ENCODE assay signal across 11 cellular contexts in genomic region chr18:55420977-55421611, GRCh38.
DNase-seq lines count a peak whose midpoint lies in the region; ATAC-seq, FAIRE-seq and TF ChIP-seq lines count a peak whose summit lies in the region.
"Had no signal": no experiment of that assay in that cellular context is flagged by ENCODE, and none has a peak within 500 bp of the region (broad histone marks: within the 10 kb centered on the region; RNA-seq: fewer than 3 reads in every experiment).

No MANE protein-coding gene starts in this region.

- no peak for FAIRE-seq in pancreas (lab: Jason Lieb, UNC)

- H3K27me3 ChIP-seq in right cardiac atrium (ENCODE audit: control insufficient read depth, insufficient read depth) (no peaks in the 10 kb centered on the region), vagina (no peaks in the 10 kb centered on the region), pancreas (no peaks in the 10 kb centered on the region)

- H3K36me3 Mint-ChIP-seq in endothelial cell (ENCODE audit: low read depth, unreplicated experiment): no peaks in the 10 kb centered on the region
- H3K36me3 Mint-ChIP-seq in nephron (ENCODE audit: low read depth): no peaks in the 10 kb centered on the region

- H3K4me1 ChIP-seq in right cardiac atrium (ENCODE audit: control insufficient read depth, insufficient read depth, low read length): peaks cover 3% of the 10 kb centered on the region
- H3K4me1 ChIP-seq in vagina: peaks cover 41% of the 10 kb centered on the region
- peaks cover 0 to 7% (median 0%) of the 10 kb centered on the region in 3 donors for H3K4me1 ChIP-seq in pancreas

- intact Hi-C loops in right cardiac atrium (cut with DNase I): loop anchor here in 1 of 4 donors (5.0 kb wide), 1 partner anchor 56 kb away; no protein-coding TSS in a partner anchor
- intact Hi-C loops in Right ventricle myocardium inferior (cut with DNase I): loop anchor here (5.0 kb wide), 3 partner anchors 56 to 1156 kb away; no protein-coding TSS in a partner anchor
- intact Hi-C loops in vagina (cut with DNase I): no loop called here
- intact Hi-C loops in pancreas (cut with DNase I): loop anchor here in 1 of 3 donors (10.0 kb wide), 1 partner anchor 1154 kb away; no protein-coding TSS in a partner anchor

- H3K9me3 Mint-ChIP-seq in endothelial cell (ENCODE audit: unreplicated experiment) (no peaks in the 10 kb centered on the region), nephron (no peaks in the 10 kb centered on the region)
- H3K9me3 Mint-ChIP-seq: activated naive CD8-positive, alpha-beta T cell treated with anti-CD3 and anti-CD28 coated beads, Interleukin-2, amount 50 U/mL, for 24 hours had no signal

- peaks cover 83% of the 10 kb centered on the region for H3K4me1 Mint-ChIP-seq in endothelial cell (ENCODE audit: unreplicated experiment)
- H3K4me1 Mint-ChIP-seq in nephron: peaks cover 80% of the 10 kb centered on the region

- no peak for TF ChIP-seq CTCF in endothelial cell (IDR thresholded peaks at IDR 0.05; ENCODE audit: unreplicated experiment)
- TF ChIP-seq CTCF in nephron (IDR thresholded peaks at IDR 0.05; ENCODE audit: unreplicated experiment in 3 of 3): no peak
- no peak for TF ChIP-seq CTCF in vagina (IDR thresholded peaks at IDR 0.05)
- no peak for TF ChIP-seq CTCF in pancreas (IDR thresholded peaks at IDR 0.05)

- H3K4me3 Mint-ChIP-seq in endothelial cell (ENCODE audit: unreplicated experiment) (no peak overlapping the region), nephron (peak overlapping the region in 2 of 3 experiments; percentile 37 to 83)

- WGBS in right cardiac atrium: 40% methylated on average over 5 of the region's 5 CpGs
- WGBS in pancreas, 2 donors: 61% methylated on average over 5 of the region's 5 CpGs

- H3K36me3 ChIP-seq in vagina (no peaks in the 10 kb centered on the region), pancreas (no peaks in the 10 kb centered on the region)

- DNase-seq in right cardiac atrium (no peak), Right ventricle myocardium inferior (ENCODE audit: missing footprints) (no peak), endothelial cell (ENCODE audit: low spot score) (no peak), vagina (ENCODE audit: extremely low spot score in 2 of 2) (no peak), pancreas (no peak)
- DNase-seq: activated CD4-positive, alpha-beta T cell treated with anti-CD3 and anti-CD28 coated beads, Interleukin-2, amount 50 U/mL, for 4 hours; activated naive CD8-positive, alpha-beta T cell treated with anti-CD3 and anti-CD28 coated beads, Interleukin-2, amount 50 U/mL, for 24 hours; occipital lobe had no signal

- no peak for ATAC-seq in right cardiac atrium
- ATAC-seq in Right ventricle myocardium inferior: no peak
- no peak for ATAC-seq in GM19395 (IDR thresholded peaks at IDR 0.05; ENCODE audit: unreplicated experiment)
- no peak for ATAC-seq in HG03175 (IDR thresholded peaks at IDR 0.05; ENCODE audit: unreplicated experiment)
- ATAC-seq in pancreas: no peak
- ATAC-seq: activated naive CD8-positive, alpha-beta T cell treated with anti-CD3 and anti-CD28 coated beads, Interleukin-2, amount 50 U/mL, for 24 hours had no signal

- H3K9me3 ChIP-seq in right cardiac atrium (ENCODE audit: control insufficient read depth, low read length): no peaks in the 10 kb centered on the region
- no peaks in the 10 kb centered on the region for H3K9me3 ChIP-seq in vagina
- no peaks in the 10 kb centered on the region for H3K9me3 ChIP-seq in pancreas

- H3K27ac Mint-ChIP-seq in endothelial cell (ENCODE audit: unreplicated experiment) (peak overlapping the region; percentile 100), nephron (peak overlapping the region in 2 of 3 experiments; percentile 62)
- H3K27ac Mint-ChIP-seq: activated naive CD8-positive, alpha-beta T cell treated with anti-CD3 and anti-CD28 coated beads, Interleukin-2, amount 50 U/mL, for 24 hours had no signal

- TF ChIP-seq POLR2A in vagina (IDR thresholded peaks at IDR 0.05): no peak

- peak overlapping the region; percentile 48 for H3K4me3 ChIP-seq in right cardiac atrium (ENCODE audit: low read length)
- peak overlapping the region; percentile 23 to 38 for H3K4me3 ChIP-seq in vagina
- H3K4me3 ChIP-seq in pancreas: peak overlapping the region in 1 of 4 donors; percentile 20

- H3K27me3 Mint-ChIP-seq in endothelial cell (ENCODE audit: unreplicated experiment) (peaks cover 9% of the 10 kb centered on the region), nephron (ENCODE audit: low read depth) (peaks cover 3% of the 10 kb centered on the region)

- H3K27ac ChIP-seq in right cardiac atrium (ENCODE audit: low read length) (no peak overlapping the region), vagina (peak overlapping the region; percentile 85), pancreas (peak overlapping the region in 2 of 4 donors; percentile 23 to 59)
